Comparison of ENCODE assay signal across 25 cellular contexts in the genomic region with DNA sequence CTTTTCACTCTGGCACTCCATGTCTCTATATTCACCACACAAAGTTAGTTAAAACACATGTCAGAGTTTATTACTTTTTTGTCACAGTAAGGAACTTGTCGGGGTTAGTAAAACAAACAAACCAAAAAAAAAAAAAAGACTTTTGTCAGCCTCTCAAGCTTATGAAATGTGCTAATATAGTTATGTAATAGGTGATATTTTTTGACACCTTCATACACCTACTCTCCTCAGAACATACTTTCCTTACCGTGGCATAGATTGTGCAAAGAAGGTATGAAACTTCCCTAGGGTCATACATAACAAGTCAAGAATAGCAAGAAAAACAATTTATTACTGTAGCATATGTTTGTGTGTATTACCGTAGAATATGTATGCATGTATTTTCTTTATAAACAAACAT.
"Had no signal": no experiment of that assay in that cellular context is flagged by ENCODE, and none has a peak within 500 bp of the region (broad histone marks: within the 10 kb centered on the region; RNA-seq: fewer than 3 reads in every experiment).

No MANE protein-coding gene starts in this region.

- H3K36me3 ChIP-seq: colonic mucosa, esophagus muscularis mucosa, esophagus squamous epithelium, gastrocnemius medialis, gastroesophageal sphincter, heart left ventricle, heart right ventricle had no signal

- H3K27ac Mint-ChIP-seq: dendritic cell treated with granulocyte-macrophage colony-stimulating factor and Interleukin-4, amounts not matched to agents 40 ng/mL and 50 ng/mL, for 4 days; effector memory CD8-positive, alpha-beta T cell; endodermal cell had no signal

- H3K27ac ChIP-seq: colonic mucosa, coronary artery, dorsolateral prefrontal cortex, epithelial cell of prostate, esophagus muscularis mucosa, esophagus squamous epithelium, foreskin keratinocyte, gastrocnemius medialis, gastroesophageal sphincter, heart left ventricle, heart right ventricle had no signal

- H3K4me3 ChIP-seq: colonic mucosa, coronary artery, dorsolateral prefrontal cortex, esophagus muscularis mucosa, esophagus squamous epithelium, gastrocnemius medialis, gastroesophageal sphincter, heart left ventricle, heart right ventricle had no signal

- ATAC-seq: effector memory CD8-positive, alpha-beta T cell; esophagus mucosa; foreskin keratinocyte; gastrocnemius medialis; gastroesophageal sphincter; heart left ventricle; heart right ventricle had no signal

- DNase-seq: colonic mucosa; cortex of kidney; dermis blood vessel endothelial cell; dorsolateral prefrontal cortex; effector CD4-positive, alpha-beta T cell; effector CD8-positive, alpha-beta T cell; effector memory CD4-positive, alpha-beta T cell; effector memory CD8-positive, alpha-beta T cell; endodermal cell; erythroblast; esophagus squamous epithelium; foreskin fibroblast; foreskin keratinocyte; foreskin melanocyte; gastrocnemius medialis; glutamatergic neuron; head of caudate nucleus; heart left ventricle; heart right ventricle had no signal

- H3K9me3 ChIP-seq: colonic mucosa, esophagus muscularis mucosa, esophagus squamous epithelium, gastrocnemius medialis, gastroesophageal sphincter, heart left ventricle, heart right ventricle had no signal

- H3K27me3 Mint-ChIP-seq: dendritic cell treated with granulocyte-macrophage colony-stimulating factor and Interleukin-4, amounts not matched to agents 40 ng/mL and 50 ng/mL, for 4 days; effector memory CD8-positive, alpha-beta T cell had no signal

- H3K27me3 ChIP-seq: colonic mucosa, dorsolateral prefrontal cortex, esophagus muscularis mucosa, esophagus squamous epithelium, foreskin keratinocyte, gastrocnemius medialis, gastroesophageal sphincter, heart left ventricle, heart right ventricle had no signal

- H3K4me1 ChIP-seq: colonic mucosa, esophagus muscularis mucosa, esophagus squamous epithelium, foreskin keratinocyte, gastrocnemius medialis, gastroesophageal sphincter, heart left ventricle, heart right ventricle had no signal

- H3K4me3 Mint-ChIP-seq: dendritic cell treated with granulocyte-macrophage colony-stimulating factor and Interleukin-4, amounts not matched to agents 40 ng/mL and 50 ng/mL, for 4 days; effector memory CD8-positive, alpha-beta T cell; endodermal cell had no signal
